Comparison of ENCODE assay signal across 10 cellular contexts in the genomic region with DNA sequence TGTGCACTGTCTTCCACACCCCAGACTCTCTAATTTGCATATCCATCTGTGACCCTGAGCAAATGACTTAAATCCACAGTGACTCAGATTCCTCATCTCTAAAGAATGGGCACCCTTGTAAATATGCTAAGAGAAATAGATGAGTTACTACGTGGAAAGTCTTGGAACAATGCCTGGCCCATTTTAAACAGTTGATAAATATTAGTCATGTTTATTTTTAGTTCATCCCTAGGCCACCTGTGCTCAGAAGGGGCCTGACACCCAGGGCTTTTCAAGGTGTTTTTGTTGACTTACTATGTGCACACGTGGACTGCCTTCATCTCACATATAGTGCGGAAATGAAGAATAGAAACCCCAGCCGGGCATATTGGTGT. TPM values are rescaled to one million over a fixed set of nuclear protein-coding genes. Genes with fewer than 3 reads are reported as not detected.
DNase-seq lines count a peak whose midpoint lies in the region; ATAC-seq, FAIRE-seq and TF ChIP-seq lines count a peak whose summit lies in the region.
"Had no signal": no experiment of that assay in that cellular context is flagged by ENCODE, and none has a peak within 500 bp of the region (broad histone marks: within the 10 kb centered on the region; RNA-seq: fewer than 3 reads in every experiment).

No MANE protein-coding gene starts in this region.

- peaks cover 24% of the 10 kb centered on the region for H3K4me1 ChIP-seq in endothelial cell of umbilical vein (ENCODE audit: control insufficient read depth, extremely low read depth, insufficient read depth, low read length)

- no peak overlapping the region for H3K4me3 Mint-ChIP-seq in osteocyte (ENCODE audit: unreplicated experiment)
- no peak overlapping the region for H3K4me3 Mint-ChIP-seq in T-helper 17 cell

- no peaks in the 10 kb centered on the region for H3K27me3 ChIP-seq in endothelial cell of umbilical vein (ENCODE audit: control insufficient read depth in 2 of 2, insufficient read depth in 2 of 2, low read length in 2 of 2)

- peak overlapping the region; percentile 49 for H3K27ac ChIP-seq in endothelial cell of umbilical vein (ENCODE audit: insufficient read depth, low read depth, low read length)

- ATAC-seq in HG02759 (IDR thresholded peaks at IDR 0.05; ENCODE audit: unreplicated experiment), result no peak
- no peak for ATAC-seq in T-helper 17 cell
- ATAC-seq in HG03175 (IDR thresholded peaks at IDR 0.05; ENCODE audit: unreplicated experiment), result no peak

- intact Hi-C loops in endothelial cell of umbilical vein (cut with micrococcal nuclease), result no loop called here

- H3K4me3 ChIP-seq in endothelial cell of umbilical vein (replicated peaks in 1 of 3; ENCODE audit: insufficient read depth in 1 of 3, low read depth in 1 of 3, low read length in 3 of 3), result no peak overlapping the region

- dilution Hi-C loops in endothelial cell of umbilical vein (cut with MboI; ENCODE audit: extremely low pct_ligation_motif_present, low sequenced_read_pairs), result no loop called here

- H4K20me1 ChIP-seq in endothelial cell of umbilical vein (replicated peaks; ENCODE audit: control insufficient read depth, extremely low read depth, insufficient read depth, low read length), result no peaks in the 10 kb centered on the region

- CTCF ChIA-PET in endothelial cell of umbilical vein (lab: Charles Lee), result no interaction called here

- no peak overlapping the region for H3K4me2 ChIP-seq in endothelial cell of umbilical vein (ENCODE audit: insufficient read depth, low read length)

- peaks cover 6% of the 10 kb centered on the region for H3K9me3 Mint-ChIP-seq in osteocyte (ENCODE audit: unreplicated experiment)

- H3K27ac Mint-ChIP-seq in osteocyte (ENCODE audit: unreplicated experiment) (peak overlapping the region; percentile 42), T-helper 17 cell (no peak overlapping the region)

- H3K79me2 ChIP-seq in endothelial cell of umbilical vein (ENCODE audit: control insufficient read depth, insufficient read depth, low read length), result no peaks in the 10 kb centered on the region

- H3K9ac ChIP-seq in endothelial cell of umbilical vein (replicated peaks; ENCODE audit: extremely low read depth, insufficient read depth, low read length), result no peak overlapping the region

- POLR2A ChIA-PET in endothelial cell of umbilical vein (lab: Charles Lee), result no interaction called here

- H3K27me3 Mint-ChIP-seq in osteocyte (ENCODE audit: unreplicated experiment), result peaks cover 2% of the 10 kb centered on the region
- peaks cover 34% of the 10 kb centered on the region for H3K27me3 Mint-ChIP-seq in T-helper 17 cell

- H3K9me3 ChIP-seq in endothelial cell of umbilical vein (replicated peaks; ENCODE audit: control insufficient read depth, insufficient read depth, low read length) (no peaks in the 10 kb centered on the region), T-helper 17 cell (ENCODE audit: control insufficient read depth, low read length, poor library complexity, severe bottlenecking) (no peaks in the 10 kb centered on the region)

- peaks cover 26% of the 10 kb centered on the region for H3K4me1 Mint-ChIP-seq in osteocyte (ENCODE audit: unreplicated experiment)
- peaks cover 4% of the 10 kb centered on the region for H3K4me1 Mint-ChIP-seq in T-helper 17 cell

- DNase-seq in GM04503 (ENCODE audit: low read depth), result peak; percentile 80
- DNase-seq in NCI-H345 treated with DMSO at 0.1 percent for 48 hours (lab: John Stamatoyannopoulos, UW; ENCODE audit: unreplicated experiment), result peak; percentile 5
- DNase-seq in endothelial cell of umbilical vein (ENCODE audit: low read depth, low spot score), result peak; percentile 78
- DNase-seq in osteocyte (ENCODE audit: extremely low spot score, unreplicated experiment), result no peak
- DNase-seq in NCI-H1694 treated with DMSO at 0.1 percent for 48 hours (lab: John Stamatoyannopoulos, UW), result no peak
- no peak for DNase-seq in T-helper 17 cell
- DNase-seq: effector CD4-positive, alpha-beta T cell had no signal

- H3K36me3 Mint-ChIP-seq in osteocyte (ENCODE audit: unreplicated experiment) (no peaks in the 10 kb centered on the region), T-helper 17 cell (ENCODE audit: low read depth) (peaks cover 3% of the 10 kb centered on the region)

- FAIRE-seq in endothelial cell of umbilical vein (lab: Jason Lieb, UNC), result peak; percentile 80

- H2AFZ ChIP-seq in endothelial cell of umbilical vein (ENCODE audit: low read depth, low read length), result no peak overlapping the region

- no TSS peak for BruUV-seq in endothelial cell of umbilical vein (replicated peaks; lab: Mats Ljungman, UMichigan)

- TF ChIP-seq POLR2A in endothelial cell of umbilical vein (IDR thresholded peaks at IDR 0.05; ENCODE audit: low read depth, low read length), result no peak

- H3K36me3 ChIP-seq in endothelial cell of umbilical vein (ENCODE audit: control insufficient read depth in 2 of 2, extremely low read depth in 1 of 2, insufficient read depth in 2 of 2, low read length in 2 of 2), result no peaks in the 10 kb centered on the region

- TF ChIP-seq CTCF in endothelial cell of umbilical vein (IDR thresholded peaks at IDR 0.05; ENCODE audit: extremely low read depth in 1 of 2, insufficient read depth in 1 of 2, low read depth in 1 of 2, low read length in 2 of 2) (no peak), osteocyte (IDR thresholded peaks at IDR 0.05) (no peak)

- H3K9me1 ChIP-seq in endothelial cell of umbilical vein (replicated peaks; ENCODE audit: control insufficient read depth, extremely low read depth, insufficient read depth, low read length), result no peaks in the 10 kb centered on the region

TF ChIP-seq in endothelial cell of umbilical vein, 7 proteins besides CTCF, POLR2A, EP300 and RAD21 (continues in another document):
- peak; percentile 49 for TF ChIP-seq POLR2AphosphoS5 (IDR thresholded peaks at IDR 0.05; ENCODE audit: insufficient read depth, low read depth, low read length)
- peak; percentile 62 for TF ChIP-seq JUN (IDR thresholded peaks at IDR 0.05; ENCODE audit: borderline replicate concordance, insufficient read depth, insufficient read length, low read depth)

RNA-seq across cellular contexts. Expression of gene PTPRH, which starts 0.8 kb away (rescaled TPM):
- 0.51 and 1.00 TPM in 2 replicates for total RNA-seq in endothelial cell of umbilical vein
- 0.10 and 0.14 TPM in 2 replicates for polyA plus RNA-seq in endothelial cell of umbilical vein
- 0.14 and 0.18 TPM in 2 replicates for polyA plus RNA-seq in endothelial cell of umbilical vein (2011; cell fraction: cytosol; rRNA removed)
- 0.38 and 0.55 TPM in 2 replicates for polyA plus RNA-seq in endothelial cell of umbilical vein (2011; cell fraction: nucleus; rRNA removed)
- polyA plus RNA-seq in endothelial cell of umbilical vein (2012), result 1.9 and 2.6 TPM in 2 replicates
- polyA minus RNA-seq in endothelial cell of umbilical vein, result 2.1 TPM in 2 replicates
- 2.5 TPM for polyA minus RNA-seq in endothelial cell of umbilical vein (2011; cell fraction: cytosol; rRNA and poly(A)+ RNA removed)
- polyA minus RNA-seq in endothelial cell of umbilical vein (2011; cell fraction: nucleus; rRNA and poly(A)+ RNA removed), result 0.19 TPM in 1 of 2 replicates, not detected in the other
- total RNA-seq in osteocyte, result 0.31 TPM in 1 of 2 replicates, not detected in the other
- not detected for total RNA-seq in T-helper 17 cell

RNA-seq across cellular contexts. Expression of gene TMEM86B, which starts 18.5 kb away (rescaled TPM):
- total RNA-seq in endothelial cell of umbilical vein, result 4.1 and 5.4 TPM in 2 replicates
- polyA plus RNA-seq in endothelial cell of umbilical vein, result 4.5 and 5.8 TPM in 2 replicates
- 1.1 and 1.8 TPM in 2 replicates for polyA plus RNA-seq in endothelial cell of umbilical vein (2011; cell fraction: cytosol; rRNA removed)
- polyA plus RNA-seq in endothelial cell of umbilical vein (2011; cell fraction: nucleus; rRNA removed), result 15.0 and 15.9 TPM in 2 replicates
- 2.2 and 3.2 TPM in 2 replicates for polyA plus RNA-seq in endothelial cell of umbilical vein (2012)
- 1.6 and 2.3 TPM in 2 replicates for polyA minus RNA-seq in endothelial cell of umbilical vein
- polyA minus RNA-seq in endothelial cell of umbilical vein (2011; cell fraction: cytosol; rRNA and poly(A)+ RNA removed), result not detected
- polyA minus RNA-seq in endothelial cell of umbilical vein (2011; cell fraction: nucleus; rRNA and poly(A)+ RNA removed), result 3.6 and 6.4 TPM in 2 replicates
- 2.9 and 3.2 TPM in 2 replicates for total RNA-seq in osteocyte
- 10 to 100 TPM; 12.4 to 12.8 TPM for total RNA-seq in T-helper 17 cell

RNA-seq across cellular contexts. Expression of gene SYT5, which starts 30.0 kb away (rescaled TPM):
- 0.42 TPM in 1 of 2 replicates, not detected in the other for total RNA-seq in endothelial cell of umbilical vein
- not detected in 2 replicates for polyA plus RNA-seq in endothelial cell of umbilical vein
- not detected in 2 replicates for polyA plus RNA-seq in endothelial cell of umbilical vein (2011; cell fraction: cytosol; rRNA removed)
- not detected in 2 replicates for polyA plus RNA-seq in endothelial cell of umbilical vein (2011; cell fraction: nucleus; rRNA removed)
- polyA plus RNA-seq in endothelial cell of umbilical vein (2012), result not detected in 2 replicates
- 0.10 TPM in 1 of 2 replicates, not detected in the other for polyA minus RNA-seq in endothelial cell of umbilical vein
- polyA minus RNA-seq in endothelial cell of umbilical vein (2011; cell fraction: cytosol; rRNA and poly(A)+ RNA removed), result not detected
- not detected in 2 replicates for polyA minus RNA-seq in endothelial cell of umbilical vein (2011; cell fraction: nucleus; rRNA and poly(A)+ RNA removed)
- not detected in 2 replicates for total RNA-seq in osteocyte
- 1 to 10 TPM; 3.8 to 4.3 TPM for total RNA-seq in T-helper 17 cell
- total RNA-seq: skeletal muscle tissue had no signal

RNA-seq across cellular contexts. Expression of gene DNAAF3, which starts 43.7 kb away (rescaled TPM):
- total RNA-seq in endothelial cell of umbilical vein, result 0.62 TPM in 1 of 2 replicates, not detected in the other
- polyA plus RNA-seq in endothelial cell of umbilical vein, result 0.56 and 0.75 TPM in 2 replicates
- 0.14 and 0.23 TPM in 2 replicates for polyA plus RNA-seq in endothelial cell of umbilical vein (2011; cell fraction: cytosol; rRNA removed)
- 1.4 and 1.7 TPM in 2 replicates for polyA plus RNA-seq in endothelial cell of umbilical vein (2011; cell fraction: nucleus; rRNA removed)
- 0.78 and 0.91 TPM in 2 replicates for polyA plus RNA-seq in endothelial cell of umbilical vein (2012)
- 0.49 and 0.66 TPM in 2 replicates for polyA minus RNA-seq in endothelial cell of umbilical vein
- polyA minus RNA-seq in endothelial cell of umbilical vein (2011; cell fraction: cytosol; rRNA and poly(A)+ RNA removed), result 9.1 TPM
- polyA minus RNA-seq in endothelial cell of umbilical vein (2011; cell fraction: nucleus; rRNA and poly(A)+ RNA removed), result 0.34 TPM in 1 of 2 replicates, not detected in the other
- total RNA-seq in osteocyte, result 1.5 and 2.1 TPM in 2 replicates
- not detected for total RNA-seq in T-helper 17 cell
- total RNA-seq: skeletal muscle tissue had no signal

RNA-seq across cellular contexts. Expression of gene PPP6R1, which starts 48.7 kb away (rescaled TPM):
- total RNA-seq in endothelial cell of umbilical vein (68.3 and 71.8 TPM in 2 replicates), osteocyte (63.0 and 67.1 TPM in 2 replicates), T-helper 17 cell (100 to 1,000 TPM; 183 to 186 TPM)
- 35.7 and 36.0 TPM in 2 replicates for polyA plus RNA-seq in endothelial cell of umbilical vein
- polyA plus RNA-seq in endothelial cell of umbilical vein (2011; cell fraction: cytosol; rRNA removed), result 39.7 and 44.5 TPM in 2 replicates
- polyA plus RNA-seq in endothelial cell of umbilical vein (2011; cell fraction: nucleus; rRNA removed), result 90.6 and 94.5 TPM in 2 replicates
- polyA plus RNA-seq in endothelial cell of umbilical vein (2012), result 44.4 and 44.9 TPM in 2 replicates
- 45.2 and 59.6 TPM in 2 replicates for polyA minus RNA-seq in endothelial cell of umbilical vein
- polyA minus RNA-seq in endothelial cell of umbilical vein (2011; cell fraction: cytosol; rRNA and poly(A)+ RNA removed), result 69.8 TPM
- polyA minus RNA-seq in endothelial cell of umbilical vein (2011; cell fraction: nucleus; rRNA and poly(A)+ RNA removed), result 35.9 and 45.7 TPM in 2 replicates

Comparison
In these comparisons a context has a peak if more than half of its experiments do, and no peak if none do; other contexts are left out.
1. DNase-seq: peak in GM04503 (single experiment), NCI-H345 treated with DMSO at 0.1 percent for 48 hours (single experiment) and endothelial cell of umbilical vein (single experiment); none in osteocyte (single experiment), NCI-H1694 treated with DMSO at 0.1 percent for 48 hours (single experiment) and T-helper 17 cell (0 of 3).